ENCODE assay signal across 8 cellular contexts in the genomic region with DNA sequence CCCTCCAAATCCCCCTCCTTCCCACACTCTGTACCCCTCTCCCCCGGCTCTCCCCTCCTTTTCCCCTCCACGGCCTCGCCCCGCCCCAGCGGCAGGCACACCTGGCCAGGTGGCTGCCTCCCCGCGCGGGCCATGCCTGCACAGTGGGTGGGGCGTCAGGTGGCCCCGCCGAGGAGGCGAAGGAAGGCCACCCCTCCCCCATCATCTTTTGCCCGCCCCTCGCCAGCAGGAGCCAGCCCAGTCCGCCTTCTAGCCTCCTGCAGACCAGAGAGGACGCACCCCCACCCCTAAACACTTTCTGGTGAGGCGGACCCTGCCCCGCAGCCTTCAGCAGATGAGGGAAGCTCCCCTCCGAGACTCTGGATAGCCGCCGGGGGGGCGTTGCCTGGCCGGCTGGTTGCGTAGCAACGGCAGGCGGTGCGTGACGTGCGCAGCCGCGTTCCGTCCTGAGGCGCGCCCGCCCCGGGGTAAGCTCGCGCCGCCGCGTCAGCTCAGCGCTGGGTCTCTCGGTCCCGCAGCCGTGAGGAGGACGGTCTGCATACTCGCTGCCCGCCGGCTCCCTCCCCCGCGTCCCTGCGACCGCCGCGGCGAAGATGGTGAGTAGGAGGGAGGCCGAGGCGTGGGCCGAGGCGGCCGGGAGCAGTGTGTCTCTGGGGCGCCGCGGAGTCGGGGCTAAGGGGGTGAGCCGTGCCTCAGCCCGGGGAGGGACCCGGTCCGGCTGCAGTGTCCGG. TPM values are rescaled to one million over a fixed set of nuclear protein-coding genes. Genes with fewer than 3 reads are reported as not detected.
DNase-seq lines count a peak whose midpoint lies in the region; ATAC-seq lines count a peak whose summit lies in the region.

A gene (plus strand): TSS at position 460 of the 731 bp plus-strand sequence. CDS start 134 bp downstream, at position 594.

- no CpG with 5 or more reads among the region's 70 CpGs for WGBS in mesendoderm (ENCODE audit: extremely low coverage, insufficient coverage, low lambda C conversion rate)

- DNase-seq in Caki2 (ENCODE audit: low read depth), result peak; percentile 99
- peak; percentile 96 for DNase-seq in HT1080 (ENCODE audit: low read depth)
- peak; percentile 64 for DNase-seq in NOMO-1 treated with dmso at 0.1 percent for 144 hours (lab: John Stamatoyannopoulos, UW; ENCODE audit: unreplicated experiment)
- DNase-seq in activated CD8-positive, alpha-beta memory T cell treated with anti-CD3 and anti-CD28 coated beads, Interleukin-2, amount 50 U/mL, for 1 hour (ENCODE audit: extremely low read depth), result peak; percentile 50
- peak; percentile 99 for DNase-seq in mesendoderm
- DNase-seq in stimulated activated CD8-positive, alpha-beta memory T cell treated with anti-CD3 and anti-CD28 coated beads, Interleukin-15, amount 100 ng/mL, for 1 hour (ENCODE audit: low read depth), result peak; percentile 65

- peak within 1 kb of the TSS; percentile 90 for H4K8ac ChIP-seq in mesendoderm (ENCODE audit: low read depth, low read length)

- peak within 1 kb of the TSS; percentile 74 for H3K4ac ChIP-seq in mesendoderm (ENCODE audit: low read depth, low read length)

- H3K56ac ChIP-seq in mesendoderm (ENCODE audit: low read length), result peak within 1 kb of the TSS; percentile 95

- H2BK120ac ChIP-seq in mesendoderm (ENCODE audit: low read depth, low read length), result peak within 1 kb of the TSS; percentile 11

- in situ Hi-C loops in Caki2 (cut with HindIII; ENCODE audit: low pct_unique_long_range_greater_than_20kb, low sequenced_read_pairs), result no loop called here

- H3K23ac ChIP-seq in mesendoderm (ENCODE audit: low read length), result peak within 1 kb of the TSS; percentile 73

- no peaks in the 10 kb centered on the region for H3K36me3 ChIP-seq in endocrine pancreas (ENCODE audit: control insufficient read depth, insufficient read depth, low read length)
- H3K36me3 ChIP-seq in mesendoderm (ENCODE audit: control insufficient read depth, insufficient read depth, low read length), result no peaks in the 10 kb centered on the region

- peak within 1 kb of the TSS; percentile 96 for H3K27ac ChIP-seq in mesendoderm (ENCODE audit: low read depth, low read length)

- H2BK15ac ChIP-seq in mesendoderm (replicated peaks; ENCODE audit: low read depth), result no peak within 1 kb of the TSS

- ATAC-seq in GM21367 (IDR thresholded peaks at IDR 0.05; ENCODE audit: unreplicated experiment), result peak; percentile 85

- H3K9ac ChIP-seq in endocrine pancreas (ENCODE audit: control insufficient read depth, insufficient read depth, low read length), result peak within 1 kb of the TSS; percentile 97
- peak within 1 kb of the TSS; percentile 87 for H3K9ac ChIP-seq in mesendoderm (ENCODE audit: low read length)

- H2BK5ac ChIP-seq in mesendoderm (ENCODE audit: low read length), result peak within 1 kb of the TSS; percentile 31

- H3K79me1 ChIP-seq in mesendoderm (ENCODE audit: low read length), result peaks cover 4% of the 10 kb centered on the region

- no peaks in the 10 kb centered on the region for H3K27me3 ChIP-seq in endocrine pancreas (ENCODE audit: control insufficient read depth, insufficient read depth, low read length)
- no peaks in the 10 kb centered on the region for H3K27me3 ChIP-seq in mesendoderm (ENCODE audit: insufficient read depth, low read length, poor library complexity)

- H3K4me1 ChIP-seq in endocrine pancreas (ENCODE audit: control insufficient read depth, insufficient read depth, low read length), result peaks cover 11% of the 10 kb centered on the region
- peaks cover 6% of the 10 kb centered on the region for H3K4me1 ChIP-seq in mesendoderm (ENCODE audit: control insufficient read depth, low read depth, low read length)

- H3K4me2 ChIP-seq in mesendoderm (ENCODE audit: low read length), result peak within 1 kb of the TSS; percentile 92

- H2AK5ac ChIP-seq in mesendoderm (ENCODE audit: low read length), result no peak within 1 kb of the TSS

- H4K5ac ChIP-seq in mesendoderm (ENCODE audit: low read length), result no peak within 1 kb of the TSS

- H3K18ac ChIP-seq in mesendoderm (ENCODE audit: low read length), result peak within 1 kb of the TSS; percentile 88

- H3K79me2 ChIP-seq in mesendoderm (ENCODE audit: control insufficient read depth, insufficient read depth, low read length), result peaks cover 34% of the 10 kb centered on the region

- no peaks in the 10 kb centered on the region for H3K9me3 ChIP-seq in endocrine pancreas (ENCODE audit: control insufficient read depth, low read length)

- H3K4me3 ChIP-seq in endocrine pancreas (ENCODE audit: control insufficient read depth, insufficient read depth, low read length) (peak within 1 kb of the TSS; percentile 100), mesendoderm (ENCODE audit: low read length) (peak within 1 kb of the TSS; percentile 94)

RNA-seq across cellular contexts. Expression of the gene that starts here (rescaled TPM):
- total RNA-seq in Caki2 (2014; rRNA removed; shearing (Covaris generic); ENCODE audit: low replicate concordance), result 935 and 1,047 TPM in 2 replicates
- 168 and 239 TPM in 2 replicates for total RNA-seq in HT1080 (2014; rRNA removed; shearing (Covaris generic))
- 335 and 404 TPM in 2 replicates for polyA plus RNA-seq in HT1080 (2015; cell fraction: cytosol; rRNA removed)
- 115 and 133 TPM in 2 replicates for polyA plus RNA-seq in HT1080 (2015; cell fraction: nucleus; rRNA removed)
- 278 TPM for polyA plus RNA-seq in mesendoderm (2013, experiment 1 of 2)
- 278 TPM for polyA plus RNA-seq in mesendoderm (2013, experiment 2 of 2)

Comparison
In these comparisons a context has a peak if more than half of its experiments do, and no peak if none do; other contexts are left out.
1. Peak in every context shown above with its lines: DNase-seq, ATAC-seq, H3K4me3 ChIP-seq and H3K27ac ChIP-seq.